ENCODE assay signal across 17 cellular contexts in genomic region chr4:25174674-25175073, GRCh38. TPM values are rescaled to one million over a fixed set of nuclear protein-coding genes. Genes with fewer than 3 reads are reported as not detected.
A peak's percentile ranks its signal among the peaks of the same experiment; 100 is the strongest.
DNase-seq lines count a peak whose midpoint lies in the region; ATAC-seq and TF ChIP-seq lines count a peak whose summit lies in the region.
"Had no signal": no experiment of that assay in that cellular context is flagged by ENCODE, and none has a peak within 500 bp of the region (broad histone marks: within the 10 kb centered on the region; RNA-seq: fewer than 3 reads in every experiment).

No MANE protein-coding gene starts in this region.

- peaks cover 7% of the 10 kb centered on the region for H3K36me3 ChIP-seq in CD8-positive, alpha-beta T cell (ENCODE audit: insufficient read depth, low read length)
- H3K36me3 ChIP-seq in Peyer's patch = no peaks in the 10 kb centered on the region
- H3K36me3 ChIP-seq: transverse colon had no signal

- no peaks in the 10 kb centered on the region for H3K9me3 Mint-ChIP-seq in CD8-positive, alpha-beta T cell
- H3K9me3 Mint-ChIP-seq in osteocyte (ENCODE audit: unreplicated experiment) = no peaks in the 10 kb centered on the region

- TF ChIP-seq POLR2A in Peyer's patch (IDR thresholded peaks at IDR 0.05) = no peak

- H3K27ac ChIP-seq in CD8-positive, alpha-beta T cell (ENCODE audit: low read depth, low read length) = no peak overlapping the region
- H3K27ac ChIP-seq in Peyer's patch = no peak overlapping the region
- H3K27ac ChIP-seq: BLaER1 had no signal

- peaks cover 15% of the 10 kb centered on the region for H3K4me1 ChIP-seq in CD8-positive, alpha-beta T cell (ENCODE audit: insufficient read depth, low read length)
- H3K4me1 ChIP-seq in Peyer's patch = no peaks in the 10 kb centered on the region
- H3K4me1 ChIP-seq: BLaER1 had no signal

- no peak for ATAC-seq in CD8-positive, alpha-beta T cell
- peak; percentile 27 for ATAC-seq in esophagus mucosa
- ATAC-seq: activated CD8-positive, alpha-beta T cell treated with anti-CD3 and anti-CD28 coated beads, Interleukin-2, amount 10 ng/mL, durations not matched to agents 7 days and 5 days; right cardiac atrium; SK-N-SH treated with all-trans-retinoic acid at 6 μM for 48 hours had no signal

- no peaks in the 10 kb centered on the region for H3K9me3 ChIP-seq in CD8-positive, alpha-beta T cell (ENCODE audit: low read length)
- H3K9me3 ChIP-seq in Peyer's patch = no peaks in the 10 kb centered on the region
- H3K9me3 ChIP-seq: BLaER1, transverse colon had no signal

- H3K27ac Mint-ChIP-seq in CD8-positive, alpha-beta T cell = peak overlapping the region; percentile 66
- H3K27ac Mint-ChIP-seq in osteocyte (ENCODE audit: unreplicated experiment) = peak overlapping the region; percentile 33
- H3K27ac Mint-ChIP-seq: activated CD8-positive, alpha-beta T cell treated with anti-CD3 and anti-CD28 coated beads, Interleukin-2, amount 10 ng/mL, durations not matched to agents 7 days and 5 days had no signal

- H3K4me1 Mint-ChIP-seq in CD8-positive, alpha-beta T cell (ENCODE audit: low read depth) = peaks cover 19% of the 10 kb centered on the region
- peaks cover 29% of the 10 kb centered on the region for H3K4me1 Mint-ChIP-seq in osteocyte (ENCODE audit: unreplicated experiment)

- TF ChIP-seq CTCF in CD8-positive, alpha-beta T cell (IDR thresholded peaks at IDR 0.05) = no peak
- TF ChIP-seq CTCF in osteocyte (IDR thresholded peaks at IDR 0.05) = no peak
- TF ChIP-seq CTCF in Peyer's patch (IDR thresholded peaks at IDR 0.05) = no peak

- H3K36me3 Mint-ChIP-seq in CD8-positive, alpha-beta T cell = peaks cover 50% of the 10 kb centered on the region
- no peaks in the 10 kb centered on the region for H3K36me3 Mint-ChIP-seq in osteocyte (ENCODE audit: unreplicated experiment)

- intact Hi-C loops in CD8-positive, alpha-beta T cell (cut with DNase I, micrococcal nuclease) = no loop called here

- DNase-seq in CD8-positive, alpha-beta T cell = no peak
- DNase-seq in MV-4-11 (lab: John Stamatoyannopoulos, UW) (peak; percentile 23), osteocyte (ENCODE audit: extremely low spot score, unreplicated experiment) (no peak), Peyer's patch (no peak), foreskin melanocyte (no peak), Ammon's horn (ENCODE audit: low spot score) (no peak), globus pallidus (ENCODE audit: low spot score) (no peak)
- DNase-seq: activated CD8-positive, alpha-beta T cell treated with anti-CD3 and anti-CD28 coated beads, Interleukin-2, amount 10 ng/mL, durations not matched to agents 7 days and 5 days; anterior cingulate cortex; DMS53; NCI-H1417 treated with DMSO at 0.1 percent for 48 hours; right cardiac atrium; transverse colon had no signal

- POLR2A ChIA-PET in CD8-positive, alpha-beta T cell (lab: Charles Lee) = no interaction called here

- no peak overlapping the region for H3K4me3 Mint-ChIP-seq in CD8-positive, alpha-beta T cell
- H3K4me3 Mint-ChIP-seq in osteocyte (ENCODE audit: unreplicated experiment) = no peak overlapping the region
- H3K4me3 Mint-ChIP-seq: activated CD8-positive, alpha-beta T cell treated with anti-CD3 and anti-CD28 coated beads, Interleukin-2, amount 10 ng/mL, durations not matched to agents 7 days and 5 days had no signal

- CTCF ChIA-PET in CD8-positive, alpha-beta T cell (lab: Charles Lee) = interaction anchor here (1.4 kb wide), 1 partner anchor 12 kb away, joined by 4 read pairs; no protein-coding TSS in a partner anchor

- no peaks in the 10 kb centered on the region for H3K27me3 ChIP-seq in CD8-positive, alpha-beta T cell (ENCODE audit: insufficient read depth, low read length)
- no peaks in the 10 kb centered on the region for H3K27me3 ChIP-seq in Peyer's patch
- H3K27me3 ChIP-seq: BLaER1, transverse colon had no signal

- no peaks in the 10 kb centered on the region for H3K27me3 Mint-ChIP-seq in CD8-positive, alpha-beta T cell (ENCODE audit: low read depth)
- H3K27me3 Mint-ChIP-seq in osteocyte (ENCODE audit: unreplicated experiment) = no peaks in the 10 kb centered on the region

- no peak overlapping the region for H3K4me3 ChIP-seq in CD8-positive, alpha-beta T cell (ENCODE audit: low read depth, low read length)
- no peak overlapping the region for H3K4me3 ChIP-seq in Peyer's patch
- H3K4me3 ChIP-seq: BLaER1, lung, transverse colon had no signal

RNA-seq across cellular contexts. Expression of gene SEPSECS, which starts 14.4 kb away (rescaled TPM):
- total RNA-seq in CD8-positive, alpha-beta T cell = 10 to 100 TPM; 12.5 to 13.4 TPM
- total RNA-seq in esophagus mucosa = 4.4 TPM
- total RNA-seq in osteocyte = 7.8 and 11.6 TPM in 2 replicates
- total RNA-seq in Peyer's patch = 10 to 100 TPM in 3 of 4 donors, 1 to 10 TPM in 1; 5.0 to 25.9 (median 23.6) TPM

RNA-seq across cellular contexts. Expression of gene PI4K2B, which starts 59.2 kb away (rescaled TPM):
- total RNA-seq in CD8-positive, alpha-beta T cell = 1 to 10 TPM; 5.7 to 6.4 TPM
- total RNA-seq in esophagus mucosa (17.3 TPM), osteocyte (9.7 and 11.1 TPM in 2 replicates), Peyer's patch (10 to 100 TPM; 16.5 to 68.0 (median 36.3) TPM)
